10 cellular contexts compared by ENCODE assay signal in the genomic region with DNA sequence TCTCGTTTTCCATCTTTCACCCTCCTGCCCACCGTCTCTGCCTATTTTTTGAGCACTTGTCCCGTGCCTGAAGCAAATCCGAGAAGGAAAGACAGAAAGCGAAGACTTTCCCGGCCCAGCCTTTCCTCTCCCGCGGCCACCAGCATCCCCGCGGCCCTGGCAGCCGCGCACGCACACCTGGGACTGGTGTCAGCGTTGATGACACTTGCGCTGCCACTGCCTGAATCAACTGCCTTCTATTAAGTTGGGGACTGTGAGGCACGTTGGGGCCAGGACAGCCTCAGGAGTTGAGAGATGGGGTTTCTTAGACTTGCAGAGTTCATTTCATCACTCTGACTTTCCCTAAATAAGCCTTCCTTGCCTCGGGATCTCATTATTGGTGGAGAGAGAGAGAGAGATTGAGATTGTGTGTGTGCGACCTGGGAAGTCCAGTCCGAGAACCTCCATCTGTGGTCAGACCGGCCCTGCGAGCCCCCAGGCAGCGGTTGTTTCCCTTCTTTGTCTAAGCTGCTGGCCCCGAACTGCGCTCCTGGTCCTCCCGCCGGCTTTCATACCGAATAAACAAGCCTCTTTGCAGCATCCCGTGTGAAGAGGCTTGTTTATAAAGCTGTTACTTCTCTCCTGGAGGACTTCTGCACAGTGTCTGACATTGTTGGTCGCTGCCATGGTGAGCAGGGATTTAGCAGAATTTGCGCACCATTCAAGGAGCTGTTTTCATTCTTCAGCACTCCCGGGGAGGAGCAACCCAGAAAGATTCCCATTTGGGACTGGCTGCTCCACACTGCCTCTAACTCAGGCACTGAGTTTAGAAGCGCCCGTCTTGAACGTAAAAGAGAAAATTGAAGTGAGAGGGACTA. TPM values are rescaled to one million over a fixed set of nuclear protein-coding genes. Genes with fewer than 3 reads are reported as not detected.
DNase-seq lines count a peak whose midpoint lies in the region; ATAC-seq and TF ChIP-seq lines count a peak whose summit lies in the region.
"Had no signal": no experiment of that assay in that cellular context is flagged by ENCODE, and none has a peak within 500 bp of the region (broad histone marks: within the 10 kb centered on the region; RNA-seq: fewer than 3 reads in every experiment).

No MANE protein-coding gene starts in this region.

- H3K4me1 ChIP-seq in ascending aorta (peaks cover 0 to 3% of the 10 kb centered on the region in 2 donors), skeletal muscle tissue (ENCODE audit: control insufficient read depth in 3 of 3, insufficient read depth in 3 of 3, low read length in 3 of 3) (no peaks in the 10 kb centered on the region)

- peaks cover 39% of the 10 kb centered on the region for H3K27me3 ChIP-seq in H7 (ENCODE audit: control insufficient read depth, insufficient read depth, low read length)
- H3K27me3 ChIP-seq in ascending aorta: no peaks in the 10 kb centered on the region
- peaks cover 22 to 33% (median 27%) of the 10 kb centered on the region in 3 donors for H3K27me3 ChIP-seq in skeletal muscle tissue (ENCODE audit: control insufficient read depth in 3 of 3, insufficient read depth in 3 of 3, low read length in 3 of 3)

- H3K9ac ChIP-seq in skeletal muscle tissue (ENCODE audit: low read depth in 1 of 3, low read length in 3 of 3): peak overlapping the region in 2 of 3 donors; percentile 20 to 40

- no peak for TF ChIP-seq CTCF in ascending aorta (IDR thresholded peaks at IDR 0.05)

- DNase-seq in H7: peak; percentile 26
- no peak for DNase-seq in ascending aorta (ENCODE audit: low spot score in 2 of 2)
- DNase-seq in DMS153 (lab: John Stamatoyannopoulos, UW): no peak
- no peak for DNase-seq in LoVo (ENCODE audit: low spot score)
- DNase-seq: activated T-cell treated with anti-CD3 and anti-CD28 coated beads, Interleukin-2, amount 50 U/mL, for 72 hours had no signal

- H3K27ac ChIP-seq in ascending aorta (peak overlapping the region; percentile 74 to 87), skeletal muscle tissue (ENCODE audit: low read depth, low read length) (no peak overlapping the region)

- ATAC-seq in GM18520 (IDR thresholded peaks at IDR 0.05; ENCODE audit: unreplicated experiment): no peak
- no peak for ATAC-seq in HG03095 (IDR thresholded peaks at IDR 0.05; ENCODE audit: unreplicated experiment)
- ATAC-seq: activated T-cell treated with anti-CD3 and anti-CD28 coated beads, Interleukin-2, amount 50 U/mL, for 72 hours; GM12878 had no signal

- H3K4me3 ChIP-seq in H7 (ENCODE audit: insufficient read depth, low read depth, low read length) (peak overlapping the region; percentile 45; the same call in 1 of the 2 replicates), ascending aorta (peak overlapping the region; percentile 65 to 96), iPS-18c (ENCODE audit: insufficient read depth, low read depth, low read length) (peak overlapping the region; percentile 17), skeletal muscle tissue (ENCODE audit: low read length in 3 of 3) (peak overlapping the region; percentile 21 to 51 (median 35))
- H3K4me3 ChIP-seq: GM12878 had no signal

- no peaks in the 10 kb centered on the region for H3K36me3 ChIP-seq in H7 (replicated peaks; ENCODE audit: control insufficient read depth, insufficient read depth, low read length)
- H3K36me3 ChIP-seq in ascending aorta: no peaks in the 10 kb centered on the region
- H3K36me3 ChIP-seq in skeletal muscle tissue (ENCODE audit: control insufficient read depth in 3 of 3, insufficient read depth in 3 of 3, low read length in 3 of 3): no peaks in the 10 kb centered on the region

- H3K9me3 ChIP-seq in ascending aorta (no peaks in the 10 kb centered on the region), iPS-18c (ENCODE audit: control insufficient read depth, insufficient read depth, low read length) (no peaks in the 10 kb centered on the region), skeletal muscle tissue (ENCODE audit: control insufficient read depth in 3 of 3, low read length in 3 of 3) (no peaks in the 10 kb centered on the region)

- intact Hi-C loops in ascending aorta (cut with DNase I): loop anchor here (5.0 to 10.0 kb wide), 3 partner anchors 47 to 835 kb away; no protein-coding TSS in a partner anchor

RNA-seq across cellular contexts. Expression of gene PDZRN4, which starts 1.5 kb away (rescaled TPM):
- total RNA-seq in H7 (2014; rRNA removed; shearing (Covaris generic)): 0.17 and 0.37 TPM in 2 replicates
- total RNA-seq in ascending aorta: 1.3 TPM
- total RNA-seq in skeletal muscle tissue: 1.6 TPM
- total RNA-seq: activated T-cell treated with anti-CD3 and anti-CD28 coated beads, Interleukin-2, amount 50 U/mL, for 72 hours; GM12878 had no signal

Comparison
In these comparisons a context has a peak if more than half of its experiments do, and no peak if none do; other contexts are left out.
1. H3K4me3 ChIP-seq: peak in every context shown above with its lines; median percentile 80 in ascending aorta; 45 in H7; 35 in skeletal muscle tissue; 17 in iPS-18c.